27 cellular contexts compared by ENCODE assay signal in the genomic region with DNA sequence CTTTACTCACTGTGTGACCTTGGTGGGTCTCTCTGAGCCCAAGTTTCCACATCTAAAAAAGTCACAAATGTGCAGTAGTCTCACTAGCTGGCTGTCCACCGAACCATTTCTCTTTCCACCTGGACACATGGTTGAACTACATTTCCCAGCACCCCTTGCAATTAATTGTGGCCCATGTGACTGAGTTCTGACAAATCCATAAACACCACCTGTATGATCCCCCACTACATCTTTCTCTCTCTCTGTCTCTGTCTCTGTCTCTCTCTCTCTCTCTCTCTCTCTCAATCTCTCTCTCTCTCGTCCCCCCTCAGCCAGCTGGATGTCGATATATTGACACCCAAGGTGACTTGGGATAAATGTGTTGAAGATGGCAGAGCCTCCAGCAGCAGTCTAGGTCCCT. TPM values are rescaled to one million over a fixed set of nuclear protein-coding genes. Genes with fewer than 3 reads are reported as not detected.
A peak's percentile ranks its signal among the peaks of the same experiment; 100 is the strongest.
DNase-seq lines count a peak whose midpoint lies in the region; ATAC-seq and TF ChIP-seq lines count a peak whose summit lies in the region.
"Had no signal": no experiment of that assay in that cellular context is flagged by ENCODE, and none has a peak within 500 bp of the region (broad histone marks: within the 10 kb centered on the region; RNA-seq: fewer than 3 reads in every experiment).

No MANE protein-coding gene starts in this region.

- H3K4me1 ChIP-seq in MM.1S (ENCODE audit: low read length) (no peaks in the 10 kb centered on the region), right lobe of liver (no peaks in the 10 kb centered on the region), right cardiac atrium (ENCODE audit: control insufficient read depth, insufficient read depth, low read length) (no peaks in the 10 kb centered on the region)

- no peak overlapping the region for H3K9ac ChIP-seq in MM.1S (ENCODE audit: low read length)

- 0 out of 2 replicates have a peak overlapping the region, but pooled peaks have one; percentile 42 for H2AFZ ChIP-seq in MM.1S (ENCODE audit: low read length)

- no peak overlapping the region for H3K4me3 ChIP-seq in MM.1S (ENCODE audit: low read length)
- H3K4me3 ChIP-seq in right lobe of liver = no peak overlapping the region
- H3K4me3 ChIP-seq in right cardiac atrium (ENCODE audit: low read length) = no peak overlapping the region
- H3K4me3 ChIP-seq: cardiac muscle cell, heart left ventricle, tibial nerve had no signal

- H3K27me3 ChIP-seq in MM.1S (replicated peaks; ENCODE audit: insufficient read depth, low read length) (no peaks in the 10 kb centered on the region), right lobe of liver (no peaks in the 10 kb centered on the region), right cardiac atrium (ENCODE audit: control insufficient read depth, insufficient read depth) (no peaks in the 10 kb centered on the region)
- H3K27me3 ChIP-seq: cardiac muscle cell, heart left ventricle, tibial nerve had no signal

- H3K36me3 Mint-ChIP-seq in WTC11 = no peaks in the 10 kb centered on the region
- no peaks in the 10 kb centered on the region for H3K36me3 Mint-ChIP-seq in stimulated activated effector memory CD8-positive, alpha-beta T cell treated with anti-CD3 and anti-CD28 coated beads, Interleukin-12 subunit alpha, Interleukin-12 subunit beta, amount 100 ng/mL, for 72 hours
- H3K36me3 Mint-ChIP-seq: mesothelial cell of epicardium had no signal

- H3K4me1 Mint-ChIP-seq in WTC11 = no peaks in the 10 kb centered on the region
- H3K4me1 Mint-ChIP-seq in stimulated activated effector memory CD8-positive, alpha-beta T cell treated with anti-CD3 and anti-CD28 coated beads, Interleukin-12 subunit alpha, Interleukin-12 subunit beta, amount 100 ng/mL, for 72 hours = no peaks in the 10 kb centered on the region
- H3K4me1 Mint-ChIP-seq: mesothelial cell of epicardium; naive thymus-derived CD8-positive, alpha-beta T cell; stimulated activated naive CD8-positive, alpha-beta T cell treated with anti-CD3 and anti-CD28 coated beads, Interleukin-15, amount 100 ng/mL, for 72 hours had no signal

- no peak overlapping the region for H3K27ac ChIP-seq in MM.1S (ENCODE audit: low read length)
- no peak overlapping the region for H3K27ac ChIP-seq in right lobe of liver
- H3K27ac ChIP-seq in right cardiac atrium (ENCODE audit: low read length) = no peak overlapping the region
- H3K27ac ChIP-seq: 22Rv1, cardiac muscle cell, heart left ventricle had no signal

- H3F3A ChIP-seq in MM.1S (ENCODE audit: insufficient read depth, low read length) = no peaks in the 10 kb centered on the region

- peaks cover 10% of the 10 kb centered on the region for H3K9me3 Mint-ChIP-seq in WTC11
- H3K9me3 Mint-ChIP-seq in stimulated activated effector memory CD8-positive, alpha-beta T cell treated with anti-CD3 and anti-CD28 coated beads, Interleukin-12 subunit alpha, Interleukin-12 subunit beta, amount 100 ng/mL, for 72 hours = no peaks in the 10 kb centered on the region
- H3K9me3 Mint-ChIP-seq: dendritic cell treated with granulocyte-macrophage colony-stimulating factor and Interleukin-4, amounts not matched to agents 40 ng/mL and 50 ng/mL, for 4 days; stimulated activated naive CD8-positive, alpha-beta T cell treated with anti-CD3 and anti-CD28 coated beads, Interleukin-15, amount 100 ng/mL, for 72 hours had no signal

- H3K36me3 ChIP-seq in MM.1S (replicated peaks; ENCODE audit: insufficient read depth, low read length) = no peaks in the 10 kb centered on the region
- H3K36me3 ChIP-seq in right lobe of liver = no peaks in the 10 kb centered on the region
- H3K36me3 ChIP-seq: cardiac muscle cell, heart left ventricle, tibial nerve had no signal

- H4K20me1 ChIP-seq in MM.1S (ENCODE audit: insufficient read depth, low read length) = no peaks in the 10 kb centered on the region

- no peak overlapping the region for H3K4me3 Mint-ChIP-seq in WTC11
- H3K4me3 Mint-ChIP-seq in stimulated activated effector memory CD8-positive, alpha-beta T cell treated with anti-CD3 and anti-CD28 coated beads, Interleukin-12 subunit alpha, Interleukin-12 subunit beta, amount 100 ng/mL, for 72 hours = no peak overlapping the region
- H3K4me3 Mint-ChIP-seq: dendritic cell treated with granulocyte-macrophage colony-stimulating factor and Interleukin-4, amounts not matched to agents 40 ng/mL and 50 ng/mL, for 4 days; mesothelial cell of epicardium; naive thymus-derived CD8-positive, alpha-beta T cell; stimulated activated naive CD8-positive, alpha-beta T cell treated with anti-CD3 and anti-CD28 coated beads, Interleukin-15, amount 100 ng/mL, for 72 hours had no signal

- H3K27ac Mint-ChIP-seq in WTC11 = no peak overlapping the region
- H3K27ac Mint-ChIP-seq in stimulated activated effector memory CD8-positive, alpha-beta T cell treated with anti-CD3 and anti-CD28 coated beads, Interleukin-12 subunit alpha, Interleukin-12 subunit beta, amount 100 ng/mL, for 72 hours = no peak overlapping the region
- H3K27ac Mint-ChIP-seq: dendritic cell treated with granulocyte-macrophage colony-stimulating factor and Interleukin-4, amounts not matched to agents 40 ng/mL and 50 ng/mL, for 4 days; mesothelial cell of epicardium; naive thymus-derived CD8-positive, alpha-beta T cell; stimulated activated naive CD8-positive, alpha-beta T cell treated with anti-CD3 and anti-CD28 coated beads, Interleukin-15, amount 100 ng/mL, for 72 hours had no signal

- DNase-seq in DMS53 (lab: John Stamatoyannopoulos, UW) (peak; percentile 30), DMS53 treated with DMSO at 0.1 percent for 48 hours (lab: John Stamatoyannopoulos, UW; ENCODE audit: unreplicated experiment) (no peak), MM.1S (no peak), WTC11 (ENCODE audit: low spot score) (no peak), right lobe of liver (no peak), right cardiac atrium (no peak), EL (no peak)
- no peak for DNase-seq in stimulated activated effector memory CD8-positive, alpha-beta T cell treated with anti-CD3 and anti-CD28 coated beads, Interleukin-12 subunit alpha, Interleukin-12 subunit beta, amount 100 ng/mL, for 72 hours (ENCODE audit: low spot score in 2 of 2)
- DNase-seq: activated CD8-positive, alpha-beta memory T cell treated with anti-CD3 and anti-CD28 coated beads for 24 hours; activated naive CD4-positive, alpha-beta T cell treated with Interleukin-2 at 50 U/mL for 16 hours; activated T-cell treated with anti-CD3 and anti-CD28 coated beads, Interleukin-2, amount 50 U/mL, for 48 hours; amniotic stem cell; H7; heart left ventricle; left colon; naive thymus-derived CD8-positive, alpha-beta T cell; NCI-H2081; NCI-H446; stimulated activated naive CD8-positive, alpha-beta T cell treated with anti-CD3 and anti-CD28 coated beads, Interleukin-15, amount 100 ng/mL, for 72 hours; SW 1271 had no signal

- H3K9me2 ChIP-seq in MM.1S (replicated peaks; ENCODE audit: insufficient read depth, low read length) = no peaks in the 10 kb centered on the region

- no peaks in the 10 kb centered on the region for H3K79me2 ChIP-seq in MM.1S (ENCODE audit: low read length)

- POLR2A ChIA-PET in WTC11 (lab: Charles Lee) = no interaction called here

- WGBS in right lobe of liver (ENCODE audit: insufficient coverage, low coverage, low lambda C conversion rate, missing lambda C conversion rate) = 43% methylated on average over 3 of the region's 3 CpGs
- WGBS in right cardiac atrium = 67% methylated on average over 3 of the region's 3 CpGs

- ATAC-seq in WTC11 = peak; percentile 89
- ATAC-seq in right lobe of liver = peak; percentile 27 to 68 (median 54)
- ATAC-seq in right cardiac atrium = no peak
- ATAC-seq in stimulated activated effector memory CD8-positive, alpha-beta T cell treated with anti-CD3 and anti-CD28 coated beads, Interleukin-12 subunit alpha, Interleukin-12 subunit beta, amount 100 ng/mL, for 72 hours = no peak
- ATAC-seq: heart left ventricle; left colon; naive thymus-derived CD8-positive, alpha-beta T cell; Right ventricle myocardium inferior; stimulated activated naive CD8-positive, alpha-beta T cell treated with anti-CD3 and anti-CD28 coated beads, Interleukin-15, amount 100 ng/mL, for 72 hours had no signal

- TF ChIP-seq POLR2A in right lobe of liver (IDR thresholded peaks at IDR 0.05) = no peak

- CTCF ChIA-PET in WTC11 (lab: Charles Lee) = interaction anchor here (0.9 to 1.7 kb wide), 4 partner anchors 16 to 68 kb away, joined by 3 to 6 read pairs (median 4); no protein-coding TSS in a partner anchor

- no peak overlapping the region for H3K4me2 ChIP-seq in MM.1S (ENCODE audit: low read depth, low read length)

- intact Hi-C loops in right lobe of liver (cut with DNase I) = no loop called here
- intact Hi-C loops in right cardiac atrium (cut with DNase I) = loop anchor here in 1 of 4 donors (10.0 kb wide), 1 partner anchor 168 kb away; no protein-coding TSS in a partner anchor

- no peaks in the 10 kb centered on the region for H3K27me3 Mint-ChIP-seq in WTC11 (ENCODE audit: low read depth)

- H3K9me3 ChIP-seq in MM.1S (replicated peaks; ENCODE audit: insufficient read depth, low read length) = no peaks in the 10 kb centered on the region
- no peaks in the 10 kb centered on the region for H3K9me3 ChIP-seq in right lobe of liver
- H3K9me3 ChIP-seq in right cardiac atrium (ENCODE audit: control insufficient read depth, low read length) = no peaks in the 10 kb centered on the region
- H3K9me3 ChIP-seq: heart left ventricle, tibial nerve had no signal

- no peak for TF ChIP-seq CTCF in MM.1S (IDR thresholded peaks at IDR 0.05; ENCODE audit: low read length)
- no peak for TF ChIP-seq CTCF in WTC11 (IDR thresholded peaks at IDR 0.05)
- TF ChIP-seq CTCF in right lobe of liver (IDR thresholded peaks at IDR 0.05) = no peak

TF ChIP-seq in WTC11, 78 proteins besides CTCF, POLR2A, EP300 and RAD21 (continues in another document):
- TF ChIP-seq, protein P1, sequence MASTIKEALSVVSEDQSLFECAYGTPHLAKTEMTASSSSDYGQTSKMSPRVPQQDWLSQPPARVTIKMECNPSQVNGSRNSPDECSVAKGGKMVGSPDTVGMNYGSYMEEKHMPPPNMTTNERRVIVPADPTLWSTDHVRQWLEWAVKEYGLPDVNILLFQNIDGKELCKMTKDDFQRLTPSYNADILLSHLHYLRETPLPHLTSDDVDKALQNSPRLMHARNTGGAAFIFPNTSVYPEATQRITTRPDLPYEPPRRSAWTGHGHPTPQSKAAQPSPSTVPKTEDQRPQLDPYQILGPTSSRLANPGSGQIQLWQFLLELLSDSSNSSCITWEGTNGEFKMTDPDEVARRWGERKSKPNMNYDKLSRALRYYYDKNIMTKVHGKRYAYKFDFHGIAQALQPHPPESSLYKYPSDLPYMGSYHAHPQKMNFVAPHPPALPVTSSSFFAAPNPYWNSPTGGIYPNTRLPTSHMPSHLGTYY (CRISPR knock-in tag; IDR thresholded peaks at IDR 0.05) = no peak
- no peak for TF ChIP-seq FOXJ3 (CRISPR knock-in tag; IDR thresholded peaks at IDR 0.05; ENCODE audit: borderline replicate concordance)

RNA-seq across cellular contexts. Expression of gene SNHG17, which starts 42.8 kb away (rescaled TPM):
- total RNA-seq in WTC11 (2021) (52.0 to 71.6 TPM (median 57.4 TPM) in 3 replicates), right lobe of liver (10 to 100 TPM in 2 of 6 experiments, 1 to 10 TPM in 4; 2.5 to 21.8 (median 8.5) TPM), right cardiac atrium (10 to 100 TPM in 2 of 4 donors, 1 to 10 TPM in 2; 8.1 to 36.8 (median 9.4) TPM)
- polyA plus RNA-seq in right cardiac atrium = 8.6 TPM

RNA-seq across cellular contexts. Expression of gene LBP, which starts 46.1 kb away (rescaled TPM):
- 0.27 to 0.37 TPM (median 0.34 TPM) in 3 replicates for total RNA-seq in WTC11 (2021)
- 1,000 to 10,000 TPM in 3 of 6 experiments, 100 to 1,000 TPM in 3; 380 to 2,142 (median 1,251) TPM for total RNA-seq in right lobe of liver
- total RNA-seq in right cardiac atrium = 1 to 10 TPM in 3 of 4 donors, under 1 TPM in 1; 0.42 to 6.3 (median 2.1) TPM
- 0.84 TPM for polyA plus RNA-seq in right cardiac atrium
- total RNA-seq: cardiac muscle cell; Daoy; left colon; mesothelial cell of epicardium; naive thymus-derived CD8-positive, alpha-beta T cell had no signal
- polyA plus RNA-seq: cardiac muscle cell; naive thymus-derived CD8-positive, alpha-beta T cell had no signal

Comparison
In these comparisons a context has a peak if more than half of its experiments do, and no peak if none do; other contexts are left out.
1. ATAC-seq: peak in WTC11 (single experiment) and right lobe of liver (4 of 4); none in right cardiac atrium (0 of 2) and stimulated activated effector memory CD8-positive, alpha-beta T cell treated with anti-CD3 and anti-CD28 coated beads, Interleukin-12 subunit alpha, Interleukin-12 subunit beta, amount 100 ng/mL, for 72 hours (single experiment).
2. RNA of gene LBP, which starts 46.1 kb away (total RNA-seq): 380 to 2,142 TPM in right lobe of liver; 0.42 to 6.3 TPM in right cardiac atrium and 0.27 to 0.37 TPM in WTC11; every median in the first group is over 10 times any median in the second.